Comparison of ENCODE assay signal across 2 cellular contexts in the genomic region with DNA sequence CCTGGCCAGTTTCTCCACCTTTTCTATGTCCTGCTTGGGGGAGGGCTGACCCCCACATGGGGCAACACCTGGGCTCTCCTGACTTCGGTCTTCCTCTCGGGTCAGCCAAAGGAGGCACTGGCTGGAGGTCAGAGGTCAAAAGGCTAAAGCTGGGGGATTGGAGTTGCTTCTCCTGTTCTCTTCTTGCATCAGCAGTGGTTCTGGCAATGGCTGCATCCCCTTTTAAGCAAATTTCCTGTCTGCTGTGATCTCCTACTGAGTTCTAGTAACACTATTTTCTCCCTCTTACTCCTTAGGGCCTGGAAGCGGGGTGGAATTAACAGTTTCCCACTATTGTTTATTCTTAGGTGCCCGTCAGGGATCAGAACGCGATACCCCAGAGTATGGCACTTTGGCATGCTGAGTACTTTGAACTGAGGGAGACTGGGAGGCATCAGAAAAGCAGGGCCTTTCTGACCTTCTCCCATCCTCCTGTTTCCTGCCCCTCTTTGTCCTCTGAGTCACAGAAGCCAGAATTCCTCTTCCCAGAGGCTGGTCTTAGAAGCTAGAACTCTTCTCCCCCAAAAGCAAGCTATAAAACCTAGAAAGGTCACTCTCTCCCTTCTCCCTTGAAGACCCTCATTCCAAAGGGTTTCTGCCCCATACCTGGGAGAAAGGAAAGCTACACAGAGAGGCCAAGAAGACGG.
TF ChIP-seq lines count a peak whose summit lies in the region.

No MANE protein-coding gene starts in this region.

TF ChIP-seq in HepG2, 621 proteins besides CTCF, POLR2A, EP300 and RAD21:
- TF ChIP-seq NR2C2 (CRISPR knock-in tag; IDR thresholded peaks at IDR 0.05; ENCODE audit: borderline replicate concordance) = peak; percentile 72; the same call in 1 of the 2 replicates
- TF ChIP-seq SRY (CRISPR knock-in tag; IDR thresholded peaks at IDR 0.05) = no peak

TF ChIP-seq in liver, 16 proteins besides CTCF, POLR2A, EP300 and RAD21:
- TF ChIP-seq NR2F2 (IDR thresholded peaks at IDR 0.05) = peak; percentile 40
- TF ChIP-seq FOXA1 (IDR thresholded peaks at IDR 0.05) = no peak
